8 cellular contexts compared by ENCODE assay signal in the genomic region with DNA sequence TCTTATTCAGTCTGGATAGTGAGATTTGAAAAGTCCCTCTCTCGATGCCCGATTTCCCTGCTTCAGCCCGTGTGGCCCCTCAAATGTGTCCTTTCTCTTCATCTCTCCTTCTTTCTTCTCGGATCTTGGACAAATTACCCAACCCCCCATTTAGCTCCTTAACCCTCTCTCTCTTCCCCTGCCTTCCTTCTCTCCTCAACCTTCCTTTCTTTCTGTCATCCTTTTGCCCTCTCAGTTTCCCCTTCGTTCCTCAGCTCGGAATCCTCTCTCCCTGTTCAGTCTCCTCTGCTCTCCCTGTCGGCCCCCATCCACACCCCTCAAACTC. TPM values are rescaled to one million over a fixed set of nuclear protein-coding genes. Genes with fewer than 3 reads are reported as not detected.
DNase-seq lines count a peak whose midpoint lies in the region; ATAC-seq, FAIRE-seq and TF ChIP-seq lines count a peak whose summit lies in the region.

No MANE protein-coding gene starts in this region.

- no peak for TF ChIP-seq RAD21 in HepG2 (CRISPR knock-in tag; IDR thresholded peaks at IDR 0.05)

- TF ChIP-seq EP300 in HepG2 (IDR thresholded peaks at IDR 0.05; ENCODE audit: low read depth in 2 of 2, low read length in 2 of 2) (no peak), HepG2 (CRISPR knock-in tag; IDR thresholded peaks at IDR 0.05; ENCODE audit: borderline replicate concordance) (no peak)

- peak overlapping the region; percentile 42 for H3K27ac ChIP-seq in HepG2 (ENCODE audit: extremely low read length, insufficient read depth, low read length)
- H3K27ac ChIP-seq in thoracic aorta: peak overlapping the region; percentile 85 to 90

- peak overlapping the region; percentile 82 for H3K4me2 ChIP-seq in HepG2 (ENCODE audit: low read depth, low read length)

- no peaks in the 10 kb centered on the region for H3K79me2 ChIP-seq in HepG2 (ENCODE audit: insufficient read depth, low read length)

- H4K20me1 ChIP-seq in HepG2 (ENCODE audit: insufficient read depth, low read length): no peaks in the 10 kb centered on the region

- WGBS in HepG2 (ENCODE audit: low lambda C conversion rate): 1% methylated on average over 7 of the region's 7 CpGs

- H3K27me3 ChIP-seq in HepG2 (ENCODE audit: control insufficient read depth in 1 of 2, insufficient read depth in 2 of 2, low read length in 2 of 2): no peaks in the 10 kb centered on the region; a peak in 1 of 5 replicates
- H3K27me3 ChIP-seq in thoracic aorta (replicated peaks; ENCODE audit: insufficient read depth): no peaks in the 10 kb centered on the region

- H3K36me3 ChIP-seq in HepG2 (replicated peaks in 1 of 2; ENCODE audit: control insufficient read depth in 1 of 2, insufficient read depth in 2 of 2, low read length in 2 of 2) (no peaks in the 10 kb centered on the region), thoracic aorta (no peaks in the 10 kb centered on the region)

- no TSS peak for BruUV-seq in HepG2 (replicated peaks; lab: Mats Ljungman, UMichigan)

- FAIRE-seq in HepG2 (lab: Jason Lieb, UNC): peak; percentile 50

- CTCF ChIA-PET in HepG2 (lab: Yijun Ruan, JAX; ENCODE audit: low intra/inter-chr PET ratio, low total read pairs): interaction anchor here (3.5 kb wide), 1 partner anchor 107 kb away, joined by 40 read pairs; no protein-coding TSS in a partner anchor

- POLR2A ChIA-PET in HepG2 (lab: Yijun Ruan, JAX): interaction anchor here (0.6 to 4.4 kb wide), 21 partner anchors 10 to 172 kb away, joined by 3 to 53 read pairs (median 5); partner anchors contain the start of genes CBX5, COPZ1, HNRNPA1 and NFE2

- H3K4me3 ChIP-seq in astrocyte of the spinal cord (ENCODE audit: low read depth, low read length): peak overlapping the region; percentile 49
- peak overlapping the region; percentile 75 to 81 (median 78) for H3K4me3 ChIP-seq in HepG2 (replicated peaks in 1 of 3; ENCODE audit: insufficient read depth in 1 of 3, low read depth in 2 of 3, low read length in 3 of 3)
- H3K4me3 ChIP-seq in thoracic aorta: peak overlapping the region; percentile 92

- intact Hi-C loops in HepG2 (cut with micrococcal nuclease; ENCODE audit: unreplicated experiment): loop anchor here (2.0 kb wide), 2 partner anchors 22 to 34 kb away; partner anchors contain the start of gene COPZ1

- peak overlapping the region; percentile 90 for H2AFZ ChIP-seq in HepG2 (ENCODE audit: low read length)

- no peak for TF ChIP-seq CTCF in astrocyte of the spinal cord (IDR thresholded peaks at IDR 0.05; ENCODE audit: low read depth, low read length)
- no peak for TF ChIP-seq CTCF in HepG2 (CRISPR knock-in tag; IDR thresholded peaks at IDR 0.05)
- no peak for TF ChIP-seq CTCF in thoracic aorta (IDR thresholded peaks at IDR 0.05)

- H3K9me3 ChIP-seq in HepG2 (ENCODE audit: low read length) (no peaks in the 10 kb centered on the region), thoracic aorta (no peaks in the 10 kb centered on the region)

- ATAC-seq in HepG2 (no peak), thoracic aorta (ENCODE audit: insufficient number of reproducible peaks, low FRiP score, low read depth) (no peak), HG03520 (IDR thresholded peaks at IDR 0.05; ENCODE audit: unreplicated experiment) (no peak)

- in situ Hi-C loops in astrocyte of the spinal cord (cut with HindIII; ENCODE audit: low sequenced_read_pairs) (loop anchor here (25.0 kb wide), 1 partner anchor 146 kb away; no protein-coding TSS in a partner anchor), HepG2 (cut with HindIII; ENCODE audit: extremely low pct_ligation_motif_present, low pct_unique_long_range_greater_than_20kb) (no loop called here)

- H3K9ac ChIP-seq in HepG2 (ENCODE audit: insufficient read depth, low read depth, low read length): peak overlapping the region; percentile 66

- DNase-seq in DMS 273 (lab: John Stamatoyannopoulos, UW; ENCODE audit: unreplicated experiment) (peak; percentile 43), DMS 273 treated with DMSO at 0.1 percent for 48 hours (lab: John Stamatoyannopoulos, UW) (no peak), astrocyte of the spinal cord (ENCODE audit: low read depth, low spot score) (no peak), HepG2 (ENCODE audit: low spot score) (no peak), thoracic aorta (ENCODE audit: low spot score) (no peak), inferior parietal cortex (ENCODE audit: extremely low spot score) (no peak), AG20443 (ENCODE audit: low spot score) (no peak)

- TF ChIP-seq POLR2A in HepG2 (IDR thresholded peaks at IDR 0.05; ENCODE audit: insufficient read depth in 1 of 2, low read depth in 2 of 2, low read length in 2 of 2): no peak

- H3K4me1 ChIP-seq in HepG2 (ENCODE audit: insufficient read depth, low read length) (peaks cover 47% of the 10 kb centered on the region), thoracic aorta (ENCODE audit: control insufficient read depth in 1 of 2, low read depth in 2 of 2) (peaks cover 0 to 8% of the 10 kb centered on the region in 2 donors)

RNA-seq across cellular contexts. Expression of gene GPR84, which starts 5.7 kb away (rescaled TPM):
- total RNA-seq in HepG2 (2016; rRNA removed; fragmentation: Illumina TruSeq; extraction: Trizol) (not detected in 2 replicates), thoracic aorta (1 to 10 TPM in 1 of 2 donors, under 1 TPM in 1; 0.95 to 2.3 TPM)
- total RNA-seq in HepG2 (2016; cell fraction: cytosol; rRNA removed; fragmentation: Illumina TruSeq; extraction: Trizol; ENCODE audit: low read depth): not detected in 2 replicates
- not detected in 2 replicates for total RNA-seq in HepG2 (2016; cell fraction: insoluble cytoplasmic fraction; rRNA removed; fragmentation: Illumina TruSeq; extraction: Trizol)
- total RNA-seq in HepG2 (2016; cell fraction: membrane; rRNA removed; fragmentation: Illumina TruSeq; extraction: Trizol): not detected in 2 replicates
- total RNA-seq in HepG2 (2016; cell fraction: nucleus; rRNA removed; fragmentation: Illumina TruSeq; extraction: Trizol): not detected in 2 replicates
- not detected in 2 replicates for polyA plus RNA-seq in HepG2 (2011; rRNA removed)
- not detected in 2 replicates for polyA plus RNA-seq in HepG2 (2011; cell fraction: cytosol; rRNA removed)
- polyA plus RNA-seq in HepG2 (2011; cell fraction: nucleus; rRNA removed): not detected in 2 replicates
- not detected in 2 replicates for polyA plus RNA-seq in HepG2 (2012)
- not detected in 2 replicates for polyA plus RNA-seq in HepG2 (2016; cell fraction: cytosol; fragmentation: Illumina TruSeq; extraction: Trizol; ENCODE audit: low read depth)
- not detected in 2 replicates for polyA plus RNA-seq in HepG2 (2016; cell fraction: insoluble cytoplasmic fraction; fragmentation: Illumina TruSeq; extraction: Trizol; ENCODE audit: low read depth)
- not detected in 2 replicates for polyA plus RNA-seq in HepG2 (2016; cell fraction: membrane; fragmentation: Illumina TruSeq; extraction: Trizol; ENCODE audit: low read depth)
- polyA plus RNA-seq in HepG2 (2016; cell fraction: nucleus; fragmentation: Illumina TruSeq; extraction: Trizol; ENCODE audit: insufficient read depth, low read depth): not detected in 2 replicates
- polyA minus RNA-seq in HepG2 (2011; rRNA and poly(A)+ RNA removed; ENCODE audit: low replicate concordance): not detected in 2 replicates
- polyA minus RNA-seq in HepG2 (2011; cell fraction: cytosol; rRNA and poly(A)+ RNA removed): not detected in 2 replicates
- polyA minus RNA-seq in HepG2 (2011; cell fraction: nucleus; rRNA and poly(A)+ RNA removed): not detected in 2 replicates

RNA-seq across cellular contexts. Expression of gene ZNF385A, which starts 26.0 kb away (rescaled TPM):
- 0.44 and 0.49 TPM in 2 replicates for total RNA-seq in HepG2 (2016; rRNA removed; fragmentation: Illumina TruSeq; extraction: Trizol)
- 0.30 and 0.53 TPM in 2 replicates for total RNA-seq in HepG2 (2016; cell fraction: cytosol; rRNA removed; fragmentation: Illumina TruSeq; extraction: Trizol; ENCODE audit: low read depth)
- total RNA-seq in HepG2 (2016; cell fraction: insoluble cytoplasmic fraction; rRNA removed; fragmentation: Illumina TruSeq; extraction: Trizol): 0.26 and 0.39 TPM in 2 replicates
- total RNA-seq in HepG2 (2016; cell fraction: membrane; rRNA removed; fragmentation: Illumina TruSeq; extraction: Trizol): 1.4 and 1.8 TPM in 2 replicates
- 0.44 and 0.93 TPM in 2 replicates for total RNA-seq in HepG2 (2016; cell fraction: nucleus; rRNA removed; fragmentation: Illumina TruSeq; extraction: Trizol)
- polyA plus RNA-seq in HepG2 (2011; rRNA removed): 0.31 and 0.67 TPM in 2 replicates
- polyA plus RNA-seq in HepG2 (2011; cell fraction: cytosol; rRNA removed): 0.23 and 0.43 TPM in 2 replicates
- 0.56 and 0.66 TPM in 2 replicates for polyA plus RNA-seq in HepG2 (2011; cell fraction: nucleus; rRNA removed)
- polyA plus RNA-seq in HepG2 (2012): 1.2 and 1.3 TPM in 2 replicates
- polyA plus RNA-seq in HepG2 (2016; cell fraction: cytosol; fragmentation: Illumina TruSeq; extraction: Trizol; ENCODE audit: low read depth): 3.9 and 4.1 TPM in 2 replicates
- 2.8 and 3.3 TPM in 2 replicates for polyA plus RNA-seq in HepG2 (2016; cell fraction: insoluble cytoplasmic fraction; fragmentation: Illumina TruSeq; extraction: Trizol; ENCODE audit: low read depth)
- polyA plus RNA-seq in HepG2 (2016; cell fraction: membrane; fragmentation: Illumina TruSeq; extraction: Trizol; ENCODE audit: low read depth): 8.1 and 9.0 TPM in 2 replicates
- polyA plus RNA-seq in HepG2 (2016; cell fraction: nucleus; fragmentation: Illumina TruSeq; extraction: Trizol; ENCODE audit: insufficient read depth, low read depth): 2.5 and 4.2 TPM in 2 replicates
- 0.50 and 6.8 TPM in 2 replicates for polyA minus RNA-seq in HepG2 (2011; rRNA and poly(A)+ RNA removed; ENCODE audit: low replicate concordance)
- polyA minus RNA-seq in HepG2 (2011; cell fraction: cytosol; rRNA and poly(A)+ RNA removed): 0.70 and 1.5 TPM in 2 replicates
- not detected in 2 replicates for polyA minus RNA-seq in HepG2 (2011; cell fraction: nucleus; rRNA and poly(A)+ RNA removed)
- 10 to 100 TPM in 1 of 2 donors, 1 to 10 TPM in 1; 7.4 to 19.0 TPM for total RNA-seq in thoracic aorta

RNA-seq across cellular contexts. Expression of gene COPZ1, which starts 33.7 kb away (rescaled TPM):
- total RNA-seq in HepG2 (2016; rRNA removed; fragmentation: Illumina TruSeq; extraction: Trizol): 125 and 201 TPM in 2 replicates
- total RNA-seq in HepG2 (2016; cell fraction: cytosol; rRNA removed; fragmentation: Illumina TruSeq; extraction: Trizol; ENCODE audit: low read depth): 20.4 and 22.6 TPM in 2 replicates
- total RNA-seq in HepG2 (2016; cell fraction: insoluble cytoplasmic fraction; rRNA removed; fragmentation: Illumina TruSeq; extraction: Trizol): 123 and 217 TPM in 2 replicates
- 45.5 and 48.0 TPM in 2 replicates for total RNA-seq in HepG2 (2016; cell fraction: membrane; rRNA removed; fragmentation: Illumina TruSeq; extraction: Trizol)
- 42.3 and 53.2 TPM in 2 replicates for total RNA-seq in HepG2 (2016; cell fraction: nucleus; rRNA removed; fragmentation: Illumina TruSeq; extraction: Trizol)
- 134 and 184 TPM in 2 replicates for polyA plus RNA-seq in HepG2 (2011; rRNA removed)
- polyA plus RNA-seq in HepG2 (2011; cell fraction: cytosol; rRNA removed): 121 and 141 TPM in 2 replicates
- polyA plus RNA-seq in HepG2 (2011; cell fraction: nucleus; rRNA removed): 41.8 and 48.0 TPM in 2 replicates
- 118 and 217 TPM in 2 replicates for polyA plus RNA-seq in HepG2 (2012)
- polyA plus RNA-seq in HepG2 (2016; cell fraction: cytosol; fragmentation: Illumina TruSeq; extraction: Trizol; ENCODE audit: low read depth): 37.1 and 37.6 TPM in 2 replicates
- polyA plus RNA-seq in HepG2 (2016; cell fraction: insoluble cytoplasmic fraction; fragmentation: Illumina TruSeq; extraction: Trizol; ENCODE audit: low read depth): 312 and 355 TPM in 2 replicates
- 61.8 and 63.8 TPM in 2 replicates for polyA plus RNA-seq in HepG2 (2016; cell fraction: membrane; fragmentation: Illumina TruSeq; extraction: Trizol; ENCODE audit: low read depth)
- polyA plus RNA-seq in HepG2 (2016; cell fraction: nucleus; fragmentation: Illumina TruSeq; extraction: Trizol; ENCODE audit: insufficient read depth, low read depth): 112 and 113 TPM in 2 replicates
- 102 and 206 TPM in 2 replicates for polyA minus RNA-seq in HepG2 (2011; rRNA and poly(A)+ RNA removed; ENCODE audit: low replicate concordance)
- 105 and 134 TPM in 2 replicates for polyA minus RNA-seq in HepG2 (2011; cell fraction: cytosol; rRNA and poly(A)+ RNA removed)
- polyA minus RNA-seq in HepG2 (2011; cell fraction: nucleus; rRNA and poly(A)+ RNA removed): 37.2 and 53.7 TPM in 2 replicates
- total RNA-seq in thoracic aorta: 10 to 100 TPM; 38.7 to 59.4 TPM

RNA-seq across cellular contexts. Expression of gene NFE2, which starts 57.8 kb away (rescaled TPM):
- 7.8 and 8.5 TPM in 2 replicates for total RNA-seq in HepG2 (2016; rRNA removed; fragmentation: Illumina TruSeq; extraction: Trizol)
- total RNA-seq in HepG2 (2016; cell fraction: cytosol; rRNA removed; fragmentation: Illumina TruSeq; extraction: Trizol; ENCODE audit: low read depth): 2.9 and 3.4 TPM in 2 replicates
- 7.5 and 8.1 TPM in 2 replicates for total RNA-seq in HepG2 (2016; cell fraction: insoluble cytoplasmic fraction; rRNA removed; fragmentation: Illumina TruSeq; extraction: Trizol)
- 6.2 and 6.6 TPM in 2 replicates for total RNA-seq in HepG2 (2016; cell fraction: membrane; rRNA removed; fragmentation: Illumina TruSeq; extraction: Trizol)
- total RNA-seq in HepG2 (2016; cell fraction: nucleus; rRNA removed; fragmentation: Illumina TruSeq; extraction: Trizol): 5.7 and 6.3 TPM in 2 replicates
- polyA plus RNA-seq in HepG2 (2011; rRNA removed): 4.1 and 4.5 TPM in 2 replicates
- polyA plus RNA-seq in HepG2 (2011; cell fraction: cytosol; rRNA removed): 2.5 and 3.0 TPM in 2 replicates
- polyA plus RNA-seq in HepG2 (2011; cell fraction: nucleus; rRNA removed): 3.5 and 3.8 TPM in 2 replicates
- 1.3 and 1.8 TPM in 2 replicates for polyA plus RNA-seq in HepG2 (2012)
- polyA plus RNA-seq in HepG2 (2016; cell fraction: cytosol; fragmentation: Illumina TruSeq; extraction: Trizol; ENCODE audit: low read depth): 1.9 and 3.1 TPM in 2 replicates
- polyA plus RNA-seq in HepG2 (2016; cell fraction: insoluble cytoplasmic fraction; fragmentation: Illumina TruSeq; extraction: Trizol; ENCODE audit: low read depth): 10.3 and 10.9 TPM in 2 replicates
- polyA plus RNA-seq in HepG2 (2016; cell fraction: membrane; fragmentation: Illumina TruSeq; extraction: Trizol; ENCODE audit: low read depth): 3.7 and 4.5 TPM in 2 replicates
- 11.6 and 14.3 TPM in 2 replicates for polyA plus RNA-seq in HepG2 (2016; cell fraction: nucleus; fragmentation: Illumina TruSeq; extraction: Trizol; ENCODE audit: insufficient read depth, low read depth)
- 1.7 and 3.8 TPM in 2 replicates for polyA minus RNA-seq in HepG2 (2011; rRNA and poly(A)+ RNA removed; ENCODE audit: low replicate concordance)
- 0.49 and 2.3 TPM in 2 replicates for polyA minus RNA-seq in HepG2 (2011; cell fraction: cytosol; rRNA and poly(A)+ RNA removed)
- 1.0 and 1.7 TPM in 2 replicates for polyA minus RNA-seq in HepG2 (2011; cell fraction: nucleus; rRNA and poly(A)+ RNA removed)
- 1 to 10 TPM in 1 of 2 donors, not detected in 1; 1.8 TPM for total RNA-seq in thoracic aorta
